In the genomic region with DNA sequence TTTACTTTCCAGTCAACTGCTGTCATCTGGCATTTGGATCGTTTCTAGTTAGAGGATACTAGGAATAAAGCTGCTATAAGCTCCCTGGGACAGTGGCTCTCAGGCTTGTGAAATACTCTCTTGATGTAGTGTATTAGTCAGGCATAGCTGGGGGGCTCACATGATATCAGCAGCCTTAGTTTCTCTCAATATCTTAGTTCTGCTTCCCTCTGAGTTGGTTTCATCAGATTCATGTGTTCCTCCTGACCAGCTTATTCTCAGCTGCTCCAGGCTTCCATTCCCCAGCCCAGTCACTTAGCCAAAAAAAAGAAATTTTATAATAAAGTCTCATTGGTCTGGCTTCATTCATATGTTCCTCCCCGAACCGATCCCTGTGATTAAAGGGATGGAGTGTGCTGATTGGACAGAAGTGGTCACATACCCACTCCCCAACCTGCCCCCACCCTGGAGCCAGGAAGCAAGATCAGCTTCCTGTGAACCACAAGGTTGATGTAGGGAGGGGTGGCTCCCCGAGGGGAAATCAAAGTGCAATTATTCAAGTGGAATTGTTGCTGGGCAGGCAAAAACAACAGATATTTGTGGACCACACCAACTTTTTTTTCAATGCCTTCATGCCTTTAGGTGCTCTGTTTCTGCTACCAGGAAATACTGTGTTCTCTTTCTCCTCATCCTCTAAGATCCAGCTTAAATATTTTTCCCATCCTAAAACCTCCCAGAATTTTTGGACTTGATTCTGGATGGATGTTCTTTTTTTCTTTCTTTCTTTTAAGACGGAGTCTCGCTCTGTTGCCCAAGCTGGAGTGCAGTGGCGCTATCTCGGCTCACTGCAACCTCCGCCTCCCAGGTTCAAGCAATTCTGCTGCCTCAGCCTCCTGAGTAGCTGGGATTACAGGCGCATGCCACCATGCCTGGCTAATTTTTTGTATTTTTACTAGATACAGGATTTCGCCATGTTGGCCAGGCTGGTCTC, we compare ENCODE assay signal across 8 cellular contexts. TPM values are rescaled to one million over a fixed set of nuclear protein-coding genes. Genes with fewer than 3 reads are reported as not detected.
A peak's percentile ranks its signal among the peaks of the same experiment; 100 is the strongest.
DNase-seq lines count a peak whose midpoint lies in the region; ATAC-seq and TF ChIP-seq lines count a peak whose summit lies in the region.

No MANE protein-coding gene starts in this region.

- peak overlapping the region in 3 of 7 donors; percentile 32 to 39 (median 37) for H3K27ac Mint-ChIP-seq in CD4-positive, alpha-beta memory T cell
- peak overlapping the region; percentile 23 to 49 for H3K27ac Mint-ChIP-seq in natural killer cell

- POLR2A ChIA-PET in CD4-positive, alpha-beta memory T cell (lab: Charles Lee; ENCODE audit: partially characterized antibody): interaction anchor here (0.7 to 0.9 kb wide), 3 partner anchors 11 to 88 kb away, joined by 3 read pairs; a partner anchor contains a TSS

- peaks cover 10% of the 10 kb centered on the region for H3K4me1 ChIP-seq in CD4-positive, alpha-beta memory T cell (ENCODE audit: insufficient read depth, low read length)
- H3K4me1 ChIP-seq in esophagus (ENCODE audit: control insufficient read depth in 2 of 2, insufficient read depth in 2 of 2, low read length in 1 of 2) (peaks cover 0 to 2% of the 10 kb centered on the region in 2 donors), foreskin keratinocyte (no peaks in the 10 kb centered on the region)

- H3K36me3 ChIP-seq in CD4-positive, alpha-beta memory T cell (ENCODE audit: insufficient read depth, low read length): no peaks in the 10 kb centered on the region
- no peaks in the 10 kb centered on the region for H3K36me3 ChIP-seq in esophagus (ENCODE audit: control insufficient read depth in 2 of 2, insufficient read depth in 2 of 2, low read length in 1 of 2)

- no peaks in the 10 kb centered on the region for H3K9me3 Mint-ChIP-seq in CD4-positive, alpha-beta memory T cell
- no peaks in the 10 kb centered on the region for H3K9me3 Mint-ChIP-seq in natural killer cell

- H3K27me3 ChIP-seq in CD4-positive, alpha-beta memory T cell (ENCODE audit: insufficient read depth, low read length): no peaks in the 10 kb centered on the region
- H3K27me3 ChIP-seq in esophagus (ENCODE audit: control insufficient read depth in 1 of 2, insufficient read depth in 2 of 2, low read length in 2 of 2): no peaks in the 10 kb centered on the region
- no peaks in the 10 kb centered on the region for H3K27me3 ChIP-seq in foreskin keratinocyte

- peaks cover 9 to 17% (median 13%) of the 10 kb centered on the region in 4 donors for H3K4me1 Mint-ChIP-seq in CD4-positive, alpha-beta memory T cell
- H3K4me1 Mint-ChIP-seq in natural killer cell: peaks cover 12 to 16% of the 10 kb centered on the region in 2 donors

- no peaks in the 10 kb centered on the region for H3K36me3 Mint-ChIP-seq in CD4-positive, alpha-beta memory T cell
- H3K36me3 Mint-ChIP-seq in natural killer cell: no peaks in the 10 kb centered on the region

- CTCF ChIA-PET in CD4-positive, alpha-beta memory T cell (lab: Charles Lee; ENCODE audit: partially characterized antibody): interaction anchor here (0.7 to 0.9 kb wide), 3 partner anchors 55 to 114 kb away, joined by 3 to 4 read pairs (median 3); no protein-coding TSS in a partner anchor

- ATAC-seq in natural killer cell (peak in 2 of 3 donors; percentile 47 to 69), HG02973 (IDR thresholded peaks at IDR 0.05; ENCODE audit: unreplicated experiment) (no peak), foreskin keratinocyte (no peak)

- DNase-seq in CD4-positive, alpha-beta memory T cell: peak in 3 of 5 donors; percentile 14 to 27 (median 21)
- peak; percentile 57 for DNase-seq in NOMO-1 treated with DMSO at 0.1 percent for 48 hours (lab: John Stamatoyannopoulos, UW; ENCODE audit: unreplicated experiment)
- DNase-seq in natural killer cell: no peak
- no peak for DNase-seq in activated CD8-positive, alpha-beta memory T cell treated with anti-CD3 and anti-CD28 coated beads for 24 hours
- DNase-seq in foreskin keratinocyte: no peak
- DNase-seq in HT-29 (ENCODE audit: low spot score): no peak

- TF ChIP-seq CTCF in natural killer cell (IDR thresholded peaks at IDR 0.05) (no peak), foreskin keratinocyte (conservative IDR thresholded peaks at IDR 0.05) (no peak)

- no peak overlapping the region for H3K4me3 ChIP-seq in CD4-positive, alpha-beta memory T cell (ENCODE audit: low read length in 2 of 2)
- no peak overlapping the region for H3K4me3 ChIP-seq in esophagus (ENCODE audit: low read depth in 1 of 2, low read length in 2 of 2)

- H3K27me3 Mint-ChIP-seq in CD4-positive, alpha-beta memory T cell: peaks cover 0 to 1% of the 10 kb centered on the region in 2 donors
- H3K27me3 Mint-ChIP-seq in natural killer cell (ENCODE audit: low read depth in 2 of 2): no peaks in the 10 kb centered on the region

- no peak overlapping the region for H3K27ac ChIP-seq in CD4-positive, alpha-beta memory T cell (ENCODE audit: low read depth, low read length)
- H3K27ac ChIP-seq in esophagus (ENCODE audit: low read depth in 2 of 2, low read length in 1 of 2): peak overlapping the region; percentile 17 to 34
- no peak overlapping the region for H3K27ac ChIP-seq in foreskin keratinocyte

- peak overlapping the region in 4 of 8 donors; percentile 17 to 49 (median 46) for H3K4me3 Mint-ChIP-seq in CD4-positive, alpha-beta memory T cell
- H3K4me3 Mint-ChIP-seq in natural killer cell: no peak overlapping the region

- intact Hi-C loops in CD4-positive, alpha-beta memory T cell (cut with micrococcal nuclease): no loop called here
- intact Hi-C loops in natural killer cell (cut with micrococcal nuclease): loop anchor here (10.0 kb wide), 1 partner anchor 50 kb away; no protein-coding TSS in a partner anchor

- no peaks in the 10 kb centered on the region for H3K9me3 ChIP-seq in CD4-positive, alpha-beta memory T cell (ENCODE audit: control insufficient read depth in 1 of 2, low read length in 2 of 2)
- no peaks in the 10 kb centered on the region for H3K9me3 ChIP-seq in esophagus (ENCODE audit: control insufficient read depth in 2 of 2, insufficient read depth in 1 of 2, low read depth in 1 of 2, low read length in 1 of 2)

- 60 to 63% methylated on average over 11 of the region's 11 CpGs for WGBS in esophagus, 2 donors

RNA-seq across cellular contexts. Expression of a gene that starts 11.2 kb away (rescaled TPM):
- total RNA-seq in CD4-positive, alpha-beta memory T cell: 1 to 10 TPM; 5.5 to 6.2 TPM
- 1 to 10 TPM in 1 of 2 donors, under 1 TPM in 1; 0.43 to 2.4 TPM for polyA plus RNA-seq in CD4-positive, alpha-beta memory T cell
- 10 to 100 TPM; 17.9 to 28.3 TPM for polyA plus RNA-seq in esophagus
- 10 to 100 TPM; 15.5 to 29.1 (median 28.6) TPM for total RNA-seq in natural killer cell
- 24.5 and 25.0 TPM in 2 replicates for total RNA-seq in foreskin keratinocyte
- polyA plus RNA-seq in foreskin keratinocyte: 8.5 and 10.6 TPM in 2 replicates
- total RNA-seq in HT-29 (2014; rRNA removed; shearing (Covaris generic)): 24.1 and 24.5 TPM in 2 replicates

Comparison
In these comparisons a context has a peak if more than half of its experiments do, and no peak if none do; other contexts are left out.
1. DNase-seq: peak in CD4-positive, alpha-beta memory T cell (3 of 5) and NOMO-1 treated with DMSO at 0.1 percent for 48 hours (single experiment); none in natural killer cell (single experiment), activated CD8-positive, alpha-beta memory T cell treated with anti-CD3 and anti-CD28 coated beads for 24 hours (single experiment), foreskin keratinocyte (0 of 2) and HT-29 (single experiment).
2. H3K27ac ChIP-seq: peak in esophagus (2 of 2); none in CD4-positive, alpha-beta memory T cell (single experiment) and foreskin keratinocyte (single experiment).
3. ATAC-seq: peak in natural killer cell (2 of 3); none in HG02973 (single experiment) and foreskin keratinocyte (single experiment).